Comparison of ENCODE assay signal across 17 cellular contexts in genomic region chr18:2406544-2406943, GRCh38.
DNase-seq lines count a peak whose midpoint lies in the region; ATAC-seq, FAIRE-seq and TF ChIP-seq lines count a peak whose summit lies in the region.
"Had no signal": no experiment of that assay in that cellular context is flagged by ENCODE, and none has a peak within 500 bp of the region (broad histone marks: within the 10 kb centered on the region; RNA-seq: fewer than 3 reads in every experiment).

No MANE protein-coding gene starts in this region.

- H3K27me3 ChIP-seq in astrocyte (ENCODE audit: insufficient read depth, low read length) (no peaks in the 10 kb centered on the region), hepatocyte (no peaks in the 10 kb centered on the region), foreskin keratinocyte (no peaks in the 10 kb centered on the region)
- H3K27me3 ChIP-seq: right atrium auricular region had no signal

- FAIRE-seq in astrocyte (lab: Jason Lieb, UNC), result peak; percentile 81
- FAIRE-seq: endometrium, GM19239, keratinocyte had no signal

- H4K20me1 ChIP-seq in astrocyte (ENCODE audit: insufficient read depth, low read length) (no peaks in the 10 kb centered on the region), hepatocyte (ENCODE audit: insufficient read depth, poor library complexity, severe bottlenecking) (no peaks in the 10 kb centered on the region)

- H3K4me1 ChIP-seq in astrocyte (ENCODE audit: insufficient read depth, low read length) (peaks cover 16% of the 10 kb centered on the region), hepatocyte (ENCODE audit: insufficient read depth) (peaks cover 7% of the 10 kb centered on the region), foreskin keratinocyte (peaks cover 16% of the 10 kb centered on the region)
- H3K4me1 ChIP-seq: right atrium auricular region had no signal

- H3K36me3 Mint-ChIP-seq in HFFc6 (ENCODE audit: low read depth) (no peaks in the 10 kb centered on the region), astrocyte (ENCODE audit: low read depth, unreplicated experiment) (no peaks in the 10 kb centered on the region), endothelial cell (ENCODE audit: low read depth, unreplicated experiment) (no peaks in the 10 kb centered on the region)
- H3K36me3 Mint-ChIP-seq: T-cell had no signal

- H3K27ac Mint-ChIP-seq in HFFc6 (peak overlapping the region; percentile 44; the same call in 1 of the 2 replicates), astrocyte (ENCODE audit: unreplicated experiment) (no peak overlapping the region), endothelial cell (ENCODE audit: unreplicated experiment) (no peak overlapping the region)
- H3K27ac Mint-ChIP-seq: activated CD8-positive, alpha-beta T cell treated with anti-CD3 and anti-CD28 coated beads, Interleukin-2, amount 10 ng/mL, durations not matched to agents 7 days and 5 days; T-cell had no signal

- H3K9me2 ChIP-seq in hepatocyte (replicated peaks; ENCODE audit: insufficient read depth), result no peaks in the 10 kb centered on the region

- no peak overlapping the region for H3K9ac ChIP-seq in astrocyte (ENCODE audit: low read length)

- no peaks in the 10 kb centered on the region for H3K9me3 ChIP-seq in astrocyte (ENCODE audit: insufficient read depth, low read depth, low read length)
- H3K9me3 ChIP-seq in hepatocyte (ENCODE audit: low read depth), result no peaks in the 10 kb centered on the region
- H3K9me3 ChIP-seq: right atrium auricular region had no signal

- peaks cover 82% of the 10 kb centered on the region for H3K4me1 Mint-ChIP-seq in HFFc6 (ENCODE audit: low read depth)
- H3K4me1 Mint-ChIP-seq in astrocyte (ENCODE audit: low read depth, unreplicated experiment), result peaks cover 25% of the 10 kb centered on the region
- H3K4me1 Mint-ChIP-seq in endothelial cell (ENCODE audit: unreplicated experiment), result no peaks in the 10 kb centered on the region
- H3K4me1 Mint-ChIP-seq: T-cell had no signal

- H3K4me2 ChIP-seq in astrocyte (ENCODE audit: low read length) (no peak overlapping the region), hepatocyte (no peak overlapping the region)

- H3K27me3 Mint-ChIP-seq in HFFc6 (ENCODE audit: insufficient read depth) (no peaks in the 10 kb centered on the region), astrocyte (ENCODE audit: low read depth, unreplicated experiment) (no peaks in the 10 kb centered on the region), endothelial cell (ENCODE audit: unreplicated experiment) (peaks cover 2% of the 10 kb centered on the region)

- TF ChIP-seq CTCF in AG09319 (IDR thresholded peaks at IDR 0.05; ENCODE audit: low read depth, low read length) (no peak), HFFc6 (IDR thresholded peaks at IDR 0.05) (no peak), astrocyte (IDR thresholded peaks at IDR 0.05; ENCODE audit: insufficient read depth, low read depth, low read length) (no peak), hepatocyte (IDR thresholded peaks at IDR 0.05; ENCODE audit: poor library complexity) (no peak), foreskin keratinocyte (conservative IDR thresholded peaks at IDR 0.05) (no peak), endothelial cell (IDR thresholded peaks at IDR 0.05; ENCODE audit: unreplicated experiment) (no peak)

- H3K9me3 Mint-ChIP-seq in HFFc6 (no peaks in the 10 kb centered on the region), astrocyte (ENCODE audit: unreplicated experiment) (no peaks in the 10 kb centered on the region), endothelial cell (ENCODE audit: unreplicated experiment) (no peaks in the 10 kb centered on the region)
- H3K9me3 Mint-ChIP-seq: T-cell had no signal

- H3K4me3 ChIP-seq in astrocyte (ENCODE audit: insufficient read depth, low read depth, low read length), result no peak overlapping the region
- no peak overlapping the region for H3K4me3 ChIP-seq in hepatocyte
- H3K4me3 ChIP-seq: right atrium auricular region had no signal

- H2AFZ ChIP-seq in astrocyte (ENCODE audit: low read depth, low read length) (no peak overlapping the region), hepatocyte (no peak overlapping the region)

- no peak overlapping the region for H3K27ac ChIP-seq in astrocyte (ENCODE audit: low read depth, low read length)
- H3K27ac ChIP-seq in hepatocyte, result peak overlapping the region; percentile 21
- H3K27ac ChIP-seq in foreskin keratinocyte, result no peak overlapping the region
- H3K27ac ChIP-seq: right atrium auricular region had no signal

- peak; percentile 71 for DNase-seq in AG09319 (ENCODE audit: extremely low read depth, low read depth)
- DNase-seq in HFFc6, result peak; percentile 60
- DNase-seq in astrocyte (ENCODE audit: low read depth), result peak; percentile 63
- DNase-seq in hepatocyte (ENCODE audit: low spot score), result peak; percentile 12
- DNase-seq in foreskin keratinocyte, result no peak
- no peak for DNase-seq in kidney tubule cell (ENCODE audit: low spot score)
- no peak for DNase-seq in endothelial cell (ENCODE audit: low spot score)
- DNase-seq: activated CD8-positive, alpha-beta T cell treated with anti-CD3 and anti-CD28 coated beads, Interleukin-2, amount 10 ng/mL, durations not matched to agents 7 days and 5 days; head of caudate nucleus; KBM-7; NCI-H748 treated with DMSO at 0.1 percent for 48 hours; T-cell had no signal

- WGBS in hepatocyte (ENCODE audit: low lambda C conversion rate, missing lambda C conversion rate), result 72% methylated on average over 2 of the region's 2 CpGs

- H3K4me3 Mint-ChIP-seq in HFFc6 (no peak overlapping the region), astrocyte (ENCODE audit: unreplicated experiment) (no peak overlapping the region), endothelial cell (ENCODE audit: unreplicated experiment) (no peak overlapping the region)
- H3K4me3 Mint-ChIP-seq: activated CD8-positive, alpha-beta T cell treated with anti-CD3 and anti-CD28 coated beads, Interleukin-2, amount 10 ng/mL, durations not matched to agents 7 days and 5 days; T-cell had no signal

- H3K36me3 ChIP-seq in astrocyte (ENCODE audit: insufficient read depth, low read length) (no peaks in the 10 kb centered on the region), hepatocyte (replicated peaks; ENCODE audit: insufficient read depth, low read depth) (no peaks in the 10 kb centered on the region)
- H3K36me3 ChIP-seq: right atrium auricular region had no signal

- H3K79me2 ChIP-seq in astrocyte (ENCODE audit: insufficient read depth, low read length) (no peaks in the 10 kb centered on the region), hepatocyte (no peaks in the 10 kb centered on the region)

- ATAC-seq in foreskin keratinocyte (no peak), HG02970 (IDR thresholded peaks at IDR 0.05; ENCODE audit: low FRiP score, unreplicated experiment) (no peak)
- ATAC-seq: activated CD8-positive, alpha-beta T cell treated with anti-CD3 and anti-CD28 coated beads, Interleukin-2, amount 10 ng/mL, durations not matched to agents 7 days and 5 days; T-cell had no signal

Comparison
In these comparisons a context has a peak if more than half of its experiments do, and no peak if none do; other contexts are left out.
1. DNase-seq: peak in AG09319 (single experiment), HFFc6 (single experiment), astrocyte (single experiment) and hepatocyte (single experiment); none in foreskin keratinocyte (0 of 2), kidney tubule cell (single experiment) and endothelial cell (single experiment).